Comparison of ENCODE assay signal across 33 cellular contexts in genomic region chr13:40442191-40442590, GRCh38.
DNase-seq lines count a peak whose midpoint lies in the region; ATAC-seq, FAIRE-seq and TF ChIP-seq lines count a peak whose summit lies in the region.
"Had no signal": no experiment of that assay in that cellular context is flagged by ENCODE, and none has a peak within 500 bp of the region (broad histone marks: within the 10 kb centered on the region; RNA-seq: fewer than 3 reads in every experiment).

No MANE protein-coding gene starts in this region.

- TF ChIP-seq CTCF in PC-9 (conservative IDR thresholded peaks at IDR 0.05) = no peak
- no peak for TF ChIP-seq CTCF in heart left ventricle (IDR thresholded peaks at IDR 0.05)
- TF ChIP-seq CTCF in psoas muscle (IDR thresholded peaks at IDR 0.05) = no peak
- TF ChIP-seq CTCF in pancreas (IDR thresholded peaks at IDR 0.05) = no peak

- no peaks in the 10 kb centered on the region for H3K36me3 Mint-ChIP-seq in activated CD4-positive, alpha-beta memory T cell treated with anti-CD3 and anti-CD28 coated beads for 36 hours
- H3K36me3 Mint-ChIP-seq: CD4-positive, alpha-beta memory T cell had no signal

- no peaks in the 10 kb centered on the region for H3K79me2 ChIP-seq in PC-9 (ENCODE audit: low read depth)
- H3K79me2 ChIP-seq: hepatocyte had no signal

- no peak overlapping the region for H2AFZ ChIP-seq in PC-9
- H2AFZ ChIP-seq: hepatocyte had no signal

- no peaks in the 10 kb centered on the region for H4K20me1 ChIP-seq in BLaER1 treated with 17β-estradiol and CSF1 and Interleukin-3, amounts not matched to agents 10 nM and 100 nM
- H4K20me1 ChIP-seq in PC-9 (ENCODE audit: insufficient read depth) = no peaks in the 10 kb centered on the region

- no peaks in the 10 kb centered on the region for H3K9me2 ChIP-seq in PC-9 (ENCODE audit: insufficient read depth)

- peaks cover 0 to 9% (median 0%) of the 10 kb centered on the region in 11 experiments; a peak in 3 of 22 replicates for H3K9me3 ChIP-seq in BLaER1 treated with 17β-estradiol and CSF1 and Interleukin-3, amounts not matched to agents 10 nM and 100 nM (replicated peaks in 1 of 11)
- H3K9me3 ChIP-seq in PC-9 (ENCODE audit: insufficient read depth, low read depth) = no peaks in the 10 kb centered on the region
- no peaks in the 10 kb centered on the region for H3K9me3 ChIP-seq in heart left ventricle
- H3K9me3 ChIP-seq in psoas muscle = no peaks in the 10 kb centered on the region
- no peaks in the 10 kb centered on the region for H3K9me3 ChIP-seq in pancreas
- H3K9me3 ChIP-seq: A549, ovary, upper lobe of left lung had no signal

- H3K36me3 ChIP-seq in BLaER1 treated with 17β-estradiol and CSF1 and Interleukin-3, amounts not matched to agents 10 nM and 100 nM = no peaks in the 10 kb centered on the region
- no peaks in the 10 kb centered on the region for H3K36me3 ChIP-seq in PC-9 (ENCODE audit: low read depth)
- H3K36me3 ChIP-seq in heart left ventricle = no peaks in the 10 kb centered on the region
- H3K36me3 ChIP-seq in psoas muscle (ENCODE audit: insufficient read depth in 1 of 2, low read depth in 1 of 2) = no peaks in the 10 kb centered on the region
- H3K36me3 ChIP-seq in pancreas = no peaks in the 10 kb centered on the region
- H3K36me3 ChIP-seq: ovary, upper lobe of left lung had no signal

- CTCF ChIA-PET in PC-9 (lab: Charles Lee) = no interaction called here
- CTCF ChIA-PET in activated CD4-positive, alpha-beta memory T cell treated with anti-CD3 and anti-CD28 coated beads for 36 hours (lab: Charles Lee) = no interaction called here

- peaks cover 47 to 96% (median 92%) of the 10 kb centered on the region in 10 experiments for H3K4me1 ChIP-seq in BLaER1 treated with 17β-estradiol and CSF1 and Interleukin-3, amounts not matched to agents 10 nM and 100 nM
- H3K4me1 ChIP-seq in PC-9 (replicated peaks; ENCODE audit: insufficient read depth) (peaks cover 13% of the 10 kb centered on the region), heart left ventricle (peaks cover 5 to 72% (median 57%) of the 10 kb centered on the region in 12 donors), psoas muscle (peaks cover 46% of the 10 kb centered on the region), pancreas (peaks cover 16 to 49% (median 45%) of the 10 kb centered on the region in 3 donors)

- no peak overlapping the region for H3K4me3 Mint-ChIP-seq in activated CD4-positive, alpha-beta memory T cell treated with anti-CD3 and anti-CD28 coated beads for 36 hours
- H3K4me3 Mint-ChIP-seq: activated CD4-positive, alpha-beta memory T cell treated with anti-CD3 and anti-CD28 coated beads, Interleukin-2, amount 10 ng/mL, durations not matched to agents 7 days and 5 days; activated naive CD4-positive, alpha-beta T cell treated with anti-CD3 and anti-CD28 coated beads for 36 hours; CD4-positive, alpha-beta memory T cell; nephron progenitor cell; T-helper 1 cell treated with Interleukin-12 subunit alpha and Interleukin-12 subunit beta and Interleukin-4 antibody, amounts not matched to agents 30 μg/mL and 1 μg/mL, for 36 hours had no signal

- peak in 3 of 4 donors; percentile 20 to 74 (median 65) for ATAC-seq in heart left ventricle
- peak; percentile 6 to 76 (median 30) for ATAC-seq in psoas muscle
- no peak for ATAC-seq in GM21786 (IDR thresholded peaks at IDR 0.05; ENCODE audit: unreplicated experiment)
- no peak for ATAC-seq in pancreas
- ATAC-seq: A549, GM12878 had no signal

- H3K4me3 ChIP-seq in BLaER1 treated with 17β-estradiol and CSF1 and Interleukin-3, amounts not matched to agents 10 nM and 100 nM = no peak overlapping the region
- H3K4me3 ChIP-seq in PC-9 (no peak overlapping the region), heart left ventricle (no peak overlapping the region), psoas muscle (no peak overlapping the region), pancreas (no peak overlapping the region)
- H3K4me3 ChIP-seq: A549, GM12878, hepatocyte, lung, ovary, SK-N-MC, upper lobe of left lung had no signal

- intact Hi-C loops in PC-9 (cut with micrococcal nuclease; ENCODE audit: unreplicated experiment) (loop anchor here (2.0 to 5.0 kb wide), 4 partner anchors 39 to 231 kb away; no protein-coding TSS in a partner anchor), heart left ventricle (cut with DNase I) (loop anchor here in 6 of 10 donors (5.0 to 10.0 kb wide), 7 partner anchors 35 to 223 kb away; partner anchors contain the start of gene FOXO1 (in 2 of the 6)), psoas muscle (cut with DNase I) (loop anchor here (5.0 to 10.0 kb wide), 2 partner anchors 40 to 207 kb away; no protein-coding TSS in a partner anchor), pancreas (cut with DNase I) (no loop called here)
- intact Hi-C loops in activated CD4-positive, alpha-beta memory T cell treated with anti-CD3 and anti-CD28 coated beads for 36 hours (cut with micrococcal nuclease) = no loop called here

- peak overlapping the region in 3 of 11 experiments; percentile 87 to 95 (median 89); a peak in 3 of 22 replicates for H3K27ac ChIP-seq in BLaER1 treated with 17β-estradiol and CSF1 and Interleukin-3, amounts not matched to agents 10 nM and 100 nM
- H3K27ac ChIP-seq in PC-9 = no peak overlapping the region
- H3K27ac ChIP-seq in heart left ventricle = peak overlapping the region in 4 of 12 donors; percentile 39 to 76 (median 61)
- H3K27ac ChIP-seq in psoas muscle = peak overlapping the region; percentile 56
- peak overlapping the region in 1 of 4 donors; percentile 42 for H3K27ac ChIP-seq in pancreas
- H3K27ac ChIP-seq: A549, hepatocyte, SK-N-MC had no signal

- POLR2A ChIA-PET in PC-9 (lab: Charles Lee; ENCODE audit: unreplicated experiment) = no interaction called here
- POLR2A ChIA-PET in activated CD4-positive, alpha-beta memory T cell treated with anti-CD3 and anti-CD28 coated beads for 36 hours (lab: Charles Lee) = no interaction called here

- no peak for TF ChIP-seq POLR2A in heart left ventricle (IDR thresholded peaks at IDR 0.05)

- no peak overlapping the region for H3K27ac Mint-ChIP-seq in activated CD4-positive, alpha-beta memory T cell treated with anti-CD3 and anti-CD28 coated beads for 36 hours
- H3K27ac Mint-ChIP-seq: activated CD4-positive, alpha-beta memory T cell treated with anti-CD3 and anti-CD28 coated beads, Interleukin-2, amount 10 ng/mL, durations not matched to agents 7 days and 5 days; activated naive CD4-positive, alpha-beta T cell treated with anti-CD3 and anti-CD28 coated beads for 36 hours; CD4-positive, alpha-beta memory T cell; nephron progenitor cell; T-helper 1 cell treated with Interleukin-12 subunit alpha and Interleukin-12 subunit beta and Interleukin-4 antibody, amounts not matched to agents 30 μg/mL and 1 μg/mL, for 36 hours had no signal

- peak overlapping the region in 8 of 11 experiments; percentile 8 to 93 (median 84); a peak in 14 of 22 replicates for H3K4me2 ChIP-seq in BLaER1 treated with 17β-estradiol and CSF1 and Interleukin-3, amounts not matched to agents 10 nM and 100 nM
- no peak overlapping the region for H3K4me2 ChIP-seq in PC-9
- H3K4me2 ChIP-seq: hepatocyte had no signal

- H3K9ac ChIP-seq in BLaER1 treated with 17β-estradiol and CSF1 and Interleukin-3, amounts not matched to agents 10 nM and 100 nM = no peak overlapping the region

- no peaks in the 10 kb centered on the region for H3F3A ChIP-seq in PC-9 (ENCODE audit: insufficient read depth, low read depth)

- H3K4me1 Mint-ChIP-seq in activated CD4-positive, alpha-beta memory T cell treated with anti-CD3 and anti-CD28 coated beads for 36 hours (ENCODE audit: low read depth) = peaks cover 29% of the 10 kb centered on the region

- no TSS peak for BruUV-seq in PC-9 (replicated peaks; lab: Mats Ljungman, UMichigan)

- no peak for FAIRE-seq in pancreas (lab: Jason Lieb, UNC)
- FAIRE-seq: A549, D721Med, GM12878, GM19239, H1 had no signal

- H3K9me3 Mint-ChIP-seq in activated CD4-positive, alpha-beta memory T cell treated with anti-CD3 and anti-CD28 coated beads for 36 hours = no peaks in the 10 kb centered on the region
- H3K9me3 Mint-ChIP-seq: T-helper 1 cell treated with Interleukin-12 subunit alpha and Interleukin-12 subunit beta and Interleukin-4 antibody, amounts not matched to agents 30 μg/mL and 1 μg/mL, for 36 hours had no signal

- WGBS in heart left ventricle, 4 donors = 47 to 60% (median 59%) methylated on average over 4 of the region's 4 CpGs
- 20 to 46% (median 29%) methylated on average over 4 of the region's 4 CpGs for WGBS in psoas muscle, 3 donors
- 91 to 92% methylated on average over 4 of the region's 4 CpGs for WGBS in pancreas, 2 donors

- no peaks in the 10 kb centered on the region for H3K27me3 ChIP-seq in BLaER1 treated with 17β-estradiol and CSF1 and Interleukin-3, amounts not matched to agents 10 nM and 100 nM
- H3K27me3 ChIP-seq in PC-9 (ENCODE audit: insufficient read depth, low read depth) (no peaks in the 10 kb centered on the region), heart left ventricle (no peaks in the 10 kb centered on the region), psoas muscle (ENCODE audit: insufficient read depth in 3 of 3, low read length in 2 of 3) (no peaks in the 10 kb centered on the region), pancreas (no peaks in the 10 kb centered on the region)
- H3K27me3 ChIP-seq: hepatocyte, ovary, upper lobe of left lung had no signal

- DNase-seq in PC-9 (peak; percentile 57 to 63), heart left ventricle (peak in 3 of 5 donors; percentile 38 to 76 (median 72)), psoas muscle (peak in 1 of 2 donors; percentile 43), AG20443 (ENCODE audit: low spot score) (no peak), pancreas (no peak)
- DNase-seq in activated CD4-positive, alpha-beta memory T cell treated with anti-CD3 and anti-CD28 coated beads for 36 hours = no peak
- DNase-seq: activated CD4-positive, alpha-beta memory T cell treated with anti-CD3 and anti-CD28 coated beads, Interleukin-2, amount 10 ng/mL, durations not matched to agents 7 days and 5 days; activated CD4-positive, alpha-beta T cell treated with anti-CD3 and anti-CD28 coated beads for 1 hour; activated CD8-positive, alpha-beta memory T cell treated with anti-CD3 and anti-CD28 coated beads, Interleukin-2, amount 50 U/mL, for 4 hours; activated naive CD4-positive, alpha-beta T cell treated with anti-CD3 and anti-CD28 coated beads for 36 hours; AML-193; CD4-positive, alpha-beta memory T cell; foreskin melanocyte; kidney glomerular epithelial cell; NCI-H1048; NCI-H1694; NCI-H446 treated with DMSO at 0.1 percent for 48 hours; NCI-H774; nephron progenitor cell; ovary; stimulated activated CD4-positive, alpha-beta T cell treated with anti-CD3 and anti-CD28 coated beads, Interleukin-4, amount 100 ng/mL, for 1 hour; upper lobe of left lung had no signal

- no peaks in the 10 kb centered on the region for H3K27me3 Mint-ChIP-seq in activated CD4-positive, alpha-beta memory T cell treated with anti-CD3 and anti-CD28 coated beads for 36 hours
- H3K27me3 Mint-ChIP-seq: activated CD4-positive, alpha-beta memory T cell treated with anti-CD3 and anti-CD28 coated beads, Interleukin-2, amount 10 ng/mL, durations not matched to agents 7 days and 5 days; CD4-positive, alpha-beta memory T cell had no signal

Comparison
In these comparisons a context has a peak if more than half of its experiments do, and no peak if none do; other contexts are left out.
1. DNase-seq: peak in PC-9 (2 of 2) and heart left ventricle (3 of 5); none in AG20443 (single experiment), pancreas (0 of 6) and activated CD4-positive, alpha-beta memory T cell treated with anti-CD3 and anti-CD28 coated beads for 36 hours (single experiment).
2. ATAC-seq: peak in heart left ventricle (3 of 4) and psoas muscle (4 of 4); none in GM21786 (single experiment) and pancreas (0 of 4).
3. intact Hi-C loops: an anchor here in PC-9 (2.0 to 5.0 kb wide), heart left ventricle (5.0 to 10.0 kb wide) and psoas muscle (5.0 to 10.0 kb wide); none called in pancreas and activated CD4-positive, alpha-beta memory T cell treated with anti-CD3 and anti-CD28 coated beads for 36 hours.